ENCODE assay signal across 19 cellular contexts in genomic region chr7:3283130-3283704, GRCh38. TPM values are rescaled to one million over a fixed set of nuclear protein-coding genes. Genes with fewer than 3 reads are reported as not detected.
DNase-seq lines count a peak whose midpoint lies in the region; ATAC-seq and TF ChIP-seq lines count a peak whose summit lies in the region.
"Had no signal": no experiment of that assay in that cellular context is flagged by ENCODE, and none has a peak within 500 bp of the region (broad histone marks: within the 10 kb centered on the region; RNA-seq: fewer than 3 reads in every experiment).

No MANE protein-coding gene starts in this region.

- H3K4me1 Mint-ChIP-seq in H9 (peaks cover 38 to 57% of the 10 kb centered on the region in 2 experiments), T-cell (no peaks in the 10 kb centered on the region)
- H3K4me1 Mint-ChIP-seq: CD14-positive monocyte had no signal

- H2AFZ ChIP-seq in H9 (ENCODE audit: low read length), result no peak overlapping the region

- CTCF ChIA-PET in T-cell (lab: Charles Lee), result interaction anchor here in 1 of 2 donors (1.4 kb wide), 1 partner anchor 19 kb away, joined by 3 read pairs; no protein-coding TSS in a partner anchor

- H4K8ac ChIP-seq in H9 (replicated peaks; ENCODE audit: insufficient read length, low read depth, low read length), result no peak overlapping the region

- H2BK15ac ChIP-seq in H9 (ENCODE audit: low read depth, low read length), result no peak overlapping the region

- peak overlapping the region; percentile 17 for H3K27ac ChIP-seq in H9 (ENCODE audit: insufficient read length, low read depth, low read length)
- H3K27ac ChIP-seq in ascending aorta, result peak overlapping the region; percentile 74 to 75
- H3K27ac ChIP-seq in esophagus muscularis mucosa (replicated peaks in 1 of 4), result peak overlapping the region in 3 of 4 donors; percentile 6 to 31 (median 19)
- H3K27ac ChIP-seq in suprapubic skin, result peak overlapping the region; percentile 33
- H3K27ac ChIP-seq: SJSA1 had no signal

- intact Hi-C loops in ascending aorta (cut with DNase I) (no loop called here), esophagus muscularis mucosa (cut with DNase I) (no loop called here)

- no peak overlapping the region for H3K18ac ChIP-seq in H9 (ENCODE audit: insufficient read length, low read depth, low read length)

- no peak overlapping the region for H3K9ac ChIP-seq in H9 (ENCODE audit: extremely low read depth, insufficient read length, low read length)

- H2BK12ac ChIP-seq in H9 (ENCODE audit: insufficient read length, low read depth, low read length), result no peak overlapping the region

- no peak overlapping the region for H3T11ph ChIP-seq in H9 (ENCODE audit: low read length)

- H3K4ac ChIP-seq in H9 (ENCODE audit: low read depth, low read length), result no peak overlapping the region

- no peak overlapping the region for H3K4me2 ChIP-seq in H9 (ENCODE audit: insufficient read depth, insufficient read length, low read length)

- no peak overlapping the region for H3K14ac ChIP-seq in H9 (ENCODE audit: insufficient read depth, low read length)

- TF ChIP-seq EP300 in esophagus muscularis mucosa (IDR thresholded peaks at IDR 0.05), result no peak
- TF ChIP-seq EP300 in suprapubic skin (IDR thresholded peaks at IDR 0.05), result no peak

- H3K4me3 Mint-ChIP-seq in H9 (no peak overlapping the region), T-cell (no peak overlapping the region)
- H3K4me3 Mint-ChIP-seq: HFFc6 had no signal

- H3K36me3 Mint-ChIP-seq in H9 (ENCODE audit: insufficient read depth in 1 of 3, low read depth in 3 of 3) (peaks cover 0 to 5% (median 0%) of the 10 kb centered on the region in 3 experiments; a peak in 4 of 7 replicates), T-cell (no peaks in the 10 kb centered on the region)
- H3K36me3 Mint-ChIP-seq: CD14-positive monocyte had no signal

- H2BK5ac ChIP-seq in H9 (ENCODE audit: insufficient read length, low read length), result no peak overlapping the region

- H4K5ac ChIP-seq in H9 (ENCODE audit: insufficient read length, low read depth, low read length), result no peak overlapping the region

- H3K9me3 ChIP-seq in H9 (ENCODE audit: control insufficient read depth, low read depth, low read length) (no peaks in the 10 kb centered on the region), ascending aorta (no peaks in the 10 kb centered on the region), esophagus muscularis mucosa (no peaks in the 10 kb centered on the region), suprapubic skin (no peaks in the 10 kb centered on the region)
- H3K9me3 ChIP-seq: SJSA1 had no signal

- no peaks in the 10 kb centered on the region for H3K79me1 ChIP-seq in H9 (ENCODE audit: insufficient read depth, low read depth, low read length, poor library complexity, severe bottlenecking)

- H2AK5ac ChIP-seq in H9 (ENCODE audit: insufficient read length, low read length), result no peak overlapping the region

- no peak overlapping the region for H3K23ac ChIP-seq in H9 (ENCODE audit: insufficient read length, low read depth, low read length)

- no peak for DNase-seq in H9
- no peak for DNase-seq in ascending aorta (ENCODE audit: low spot score in 2 of 2)
- no peak for DNase-seq in esophagus muscularis mucosa (ENCODE audit: extremely low spot score)
- DNase-seq in suprapubic skin (ENCODE audit: low spot score in 2 of 2), result no peak
- no peak for DNase-seq in NCI-H1930 (lab: John Stamatoyannopoulos, UW)
- no peak for DNase-seq in HuH-7 (ENCODE audit: low spot score)
- no peak for DNase-seq in T-cell
- DNase-seq: COR-L47, HFFc6, IMR-90, Kasumi-1, NCI-H1417 treated with DMSO at 0.1 percent for 48 hours, NCI-H2029 treated with DMSO at 0.1 percent for 48 hours, NCI-H510A treated with DMSO at 0.1 percent for 48 hours had no signal

- H3K36me3 ChIP-seq in ascending aorta (no peaks in the 10 kb centered on the region), esophagus muscularis mucosa (no peaks in the 10 kb centered on the region), suprapubic skin (no peaks in the 10 kb centered on the region)
- H3K36me3 ChIP-seq: SJSA1 had no signal

- H3K27me3 Mint-ChIP-seq in H9 (ENCODE audit: low read depth), result peaks cover 4% of the 10 kb centered on the region
- peaks cover 3 to 7% of the 10 kb centered on the region in 2 donors for H3K27me3 Mint-ChIP-seq in T-cell

- POLR2A ChIA-PET in T-cell (lab: Charles Lee), result no interaction called here

- no peaks in the 10 kb centered on the region for H3K79me2 ChIP-seq in H9 (ENCODE audit: insufficient read depth, low read length)

- H3K56ac ChIP-seq in H9 (ENCODE audit: insufficient read length, low read depth, low read length), result no peak overlapping the region

- H4K91ac ChIP-seq in H9 (ENCODE audit: insufficient read length, low read depth, low read length), result no peak overlapping the region

- no peaks in the 10 kb centered on the region for H4K20me1 ChIP-seq in H9 (ENCODE audit: control insufficient read depth, insufficient read depth, insufficient read length)

- TF ChIP-seq POLR2A in esophagus muscularis mucosa (IDR thresholded peaks at IDR 0.05; ENCODE audit: low read depth) (no peak), suprapubic skin (IDR thresholded peaks at IDR 0.05) (no peak)

- H3K9me3 Mint-ChIP-seq in H9 (peaks cover 5 to 13% of the 10 kb centered on the region in 2 experiments; a peak in 2 of 5 replicates), T-cell (peaks cover 0 to 3% (median 0%) of the 10 kb centered on the region in 3 donors)

- no peak overlapping the region for H2BK120ac ChIP-seq in H9 (ENCODE audit: low read depth, low read length, poor library complexity, severe bottlenecking)

- H3K4me3 ChIP-seq in ascending aorta (no peak overlapping the region), esophagus muscularis mucosa (no peak overlapping the region), suprapubic skin (no peak overlapping the region)
- H3K4me3 ChIP-seq: GM12878, SJSA1 had no signal

- H3K27ac Mint-ChIP-seq in H9 (peak overlapping the region in 2 of 3 experiments; percentile 45 to 50; a peak in 5 of 7 replicates), T-cell (no peak overlapping the region)
- H3K27ac Mint-ChIP-seq: HFFc6 had no signal

- no peak for ATAC-seq in HG03432 (IDR thresholded peaks at IDR 0.05; ENCODE audit: unreplicated experiment)
- ATAC-seq in T-cell (replicated peaks in 1 of 4), result no peak
- ATAC-seq: GM12878 had no signal

- H3K27me3 ChIP-seq in H9 (ENCODE audit: insufficient read depth, low read length) (no peaks in the 10 kb centered on the region), ascending aorta (no peaks in the 10 kb centered on the region), esophagus muscularis mucosa (no peaks in the 10 kb centered on the region), suprapubic skin (no peaks in the 10 kb centered on the region)
- H3K27me3 ChIP-seq: SJSA1 had no signal

- H2BK20ac ChIP-seq in H9 (ENCODE audit: low read depth, low read length, poor library complexity, severe bottlenecking), result no peak overlapping the region

- TF ChIP-seq CTCF in H9 (conservative IDR thresholded peaks at IDR 0.05) (no peak), ascending aorta (IDR thresholded peaks at IDR 0.05) (no peak), esophagus muscularis mucosa (IDR thresholded peaks at IDR 0.05) (no peak), suprapubic skin (IDR thresholded peaks at IDR 0.05) (no peak)

- H3K4me1 ChIP-seq in H9 (ENCODE audit: insufficient read depth, low read length), result no peaks in the 10 kb centered on the region; the same call in 1 of the 2 replicates
- peaks cover 0 to 16% of the 10 kb centered on the region in 2 donors for H3K4me1 ChIP-seq in ascending aorta
- peaks cover 0 to 14% (median 10%) of the 10 kb centered on the region in 4 donors for H3K4me1 ChIP-seq in esophagus muscularis mucosa
- no peaks in the 10 kb centered on the region for H3K4me1 ChIP-seq in suprapubic skin
- H3K4me1 ChIP-seq: SJSA1 had no signal

- no CpG with 5 or more reads among the region's 5 CpGs for WGBS in H9 (ENCODE audit: extremely low coverage, insufficient read length, low lambda C conversion rate)
- 82% methylated on average over 5 of the region's 5 CpGs for WGBS in esophagus muscularis mucosa
- WGBS in suprapubic skin, result 68% methylated on average over 5 of the region's 5 CpGs

- no peaks in the 10 kb centered on the region for H3K23me2 ChIP-seq in H9 (ENCODE audit: insufficient read length, low read depth, low read length, poor library complexity, severe bottlenecking)

RNA-seq across cellular contexts. Expression of gene SDK1, which starts 17.8 kb away (rescaled TPM):
- total RNA-seq in H9 (2021), result 8.4 and 8.7 TPM in 2 replicates
- total RNA-seq in ascending aorta, result 13.3 TPM
- 10 to 100 TPM in 2 of 4 donors, 1 to 10 TPM in 2; 7.8 to 18.6 (median 12.0) TPM for total RNA-seq in esophagus muscularis mucosa
- 10 to 100 TPM in 1 of 4 donors, 1 to 10 TPM in 3; 2.5 to 12.9 (median 6.1) TPM for total RNA-seq in suprapubic skin
- total RNA-seq in T-cell, result 1 to 10 TPM in 2 of 5 donors, under 1 TPM in 3; 0.47 to 1.7 (median 0.63) TPM
- total RNA-seq: G401, HFFc6 had no signal

Comparison
In these comparisons a context has a peak if more than half of its experiments do, and no peak if none do; other contexts are left out.
1. H3K27ac ChIP-seq: peak in every context shown above with its lines; median percentile 74 in ascending aorta; 33 in suprapubic skin; 19 in esophagus muscularis mucosa; 17 in H9.
2. H3K27ac Mint-ChIP-seq: peak in H9 (2 of 3); none in T-cell (0 of 2).